Comparison of ENCODE assay signal across 8 cellular contexts in the genomic region with DNA sequence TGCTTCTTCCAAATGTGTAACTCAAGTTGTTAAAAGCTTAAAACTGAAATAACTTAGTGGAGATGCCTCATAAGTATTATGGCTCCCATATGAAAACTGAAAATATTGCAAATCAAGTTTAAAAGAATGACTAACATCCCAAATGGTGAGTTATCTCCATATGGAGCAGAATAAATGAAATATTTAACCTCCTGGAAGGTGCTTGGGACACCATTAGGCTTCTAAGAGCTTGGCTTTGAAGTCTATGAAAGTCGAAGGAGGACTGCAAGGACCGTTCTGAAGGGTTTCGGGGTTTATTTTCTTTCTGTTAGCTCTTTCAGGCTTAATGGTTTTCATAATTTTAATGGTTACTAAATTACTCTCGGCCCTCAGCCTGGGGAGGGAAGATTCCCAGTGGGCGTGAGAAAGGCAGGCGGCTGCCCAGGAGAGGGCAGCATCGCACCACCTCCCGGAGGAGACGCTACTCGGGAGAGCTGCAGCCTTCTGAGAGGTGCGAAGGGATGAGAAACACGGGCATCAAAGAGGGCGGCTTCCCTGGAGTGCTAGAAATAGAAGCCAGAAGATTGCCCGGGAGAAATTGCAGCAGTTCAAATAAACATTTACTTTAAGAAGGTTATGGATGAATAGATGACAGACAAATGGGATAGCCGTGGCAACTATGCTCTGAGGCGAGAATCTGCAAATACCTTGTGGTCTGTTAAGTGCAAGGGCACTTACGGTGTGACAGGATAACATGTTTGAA. TPM values are rescaled to one million over a fixed set of nuclear protein-coding genes. Genes with fewer than 3 reads are reported as not detected.
DNase-seq lines count a peak whose midpoint lies in the region; ATAC-seq and TF ChIP-seq lines count a peak whose summit lies in the region.

No MANE protein-coding gene starts in this region.

- H3K27me3 Mint-ChIP-seq in MCF 10A (ENCODE audit: insufficient read depth, unreplicated experiment) (peaks cover 25% of the 10 kb centered on the region), immature natural killer cell (ENCODE audit: low read depth in 3 of 3) (peaks cover 3 to 13% (median 12%) of the 10 kb centered on the region in 3 donors)

- peak; percentile 96 for ATAC-seq in HG02852 (IDR thresholded peaks at IDR 0.05; ENCODE audit: unreplicated experiment)

- H3K27ac ChIP-seq in WERI-Rb-1 = no peak overlapping the region

- H3K4me1 Mint-ChIP-seq in MCF 10A (ENCODE audit: insufficient read depth, unreplicated experiment) = peaks cover 9% of the 10 kb centered on the region
- peaks cover 0 to 3% of the 10 kb centered on the region in 2 donors for H3K4me1 Mint-ChIP-seq in immature natural killer cell

- intact Hi-C loops in MCF 10A (cut with micrococcal nuclease) = loop anchor here (1.0 to 10.0 kb wide), 6 partner anchors 161 to 795 kb away; partner anchors contain the start of genes R3HDM1 and ZRANB3

- CTCF ChIA-PET in MCF 10A (lab: Yijun Ruan, JAX) = interaction anchor here (0.5 to 7.9 kb wide), 79 partner anchors 8 to 1175 kb away, joined by 3 to 106 read pairs (median 3); partner anchors contain the start of genes RAB3GAP1 and UBXN4

- TF ChIP-seq CTCF in WERI-Rb-1 (IDR thresholded peaks at IDR 0.05; ENCODE audit: low read depth, low read length) (peak; percentile 87), MCF 10A (IDR thresholded peaks at IDR 0.05; ENCODE audit: unreplicated experiment) (peak; percentile 94)

- no peaks in the 10 kb centered on the region for H3K9me3 ChIP-seq in WERI-Rb-1 (ENCODE audit: severe bottlenecking)

- H3K9me3 Mint-ChIP-seq in MCF 10A (ENCODE audit: unreplicated experiment) (no peaks in the 10 kb centered on the region), immature natural killer cell (no peaks in the 10 kb centered on the region)

- no peaks in the 10 kb centered on the region for H3K27me3 ChIP-seq in WERI-Rb-1 (ENCODE audit: insufficient read depth, low read depth, severe bottlenecking)

- H3K4me3 Mint-ChIP-seq in MCF 10A (ENCODE audit: unreplicated experiment) (no peak overlapping the region), immature natural killer cell (peak overlapping the region in 1 of 5 donors; percentile 25)

- DNase-seq in NK-92 treated with Interleukin-12 subunit alpha and Interleukin-12 subunit beta, amount 100 ng/mL, for 24 hours (lab: John Stamatoyannopoulos, UW) = peak; percentile 34
- DNase-seq in NK-92 (lab: John Stamatoyannopoulos, UW; ENCODE audit: unreplicated experiment) = no peak
- DNase-seq in NCI-H2029 (lab: John Stamatoyannopoulos, UW) = peak; percentile 57
- peak; percentile 83 for DNase-seq in WERI-Rb-1
- peak; percentile 73 for DNase-seq in MCF 10A (ENCODE audit: unreplicated experiment)
- peak; percentile 46 to 55 (median 53) for DNase-seq in immature natural killer cell
- peak; percentile 44 to 65 for DNase-seq in stimulated activated CD4-positive, alpha-beta T cell treated with anti-CD3 and anti-CD28 coated beads, Interleukin-15, amount 100 ng/mL, for 1 hour (ENCODE audit: low read depth in 1 of 2, low spot score in 1 of 2)

- H3K36me3 Mint-ChIP-seq in MCF 10A (ENCODE audit: insufficient read depth, unreplicated experiment) (peaks cover 6% of the 10 kb centered on the region), immature natural killer cell (no peaks in the 10 kb centered on the region)

- H3K36me3 ChIP-seq in WERI-Rb-1 = no peaks in the 10 kb centered on the region

- no peak overlapping the region for H3K4me3 ChIP-seq in WERI-Rb-1 (ENCODE audit: low read depth, low read length)

- H3K27ac Mint-ChIP-seq in MCF 10A (ENCODE audit: low read depth, unreplicated experiment) (no peak overlapping the region), immature natural killer cell (no peak overlapping the region)

- POLR2A ChIA-PET in MCF 10A (lab: Yijun Ruan, JAX) = interaction anchor here (0.6 to 1.5 kb wide), 3 partner anchors 595 to 706 kb away, joined by 3 to 4 read pairs (median 3); no protein-coding TSS in a partner anchor

- BruUV-seq in MCF 10A (replicated peaks; lab: Mats Ljungman, UMichigan) = no TSS peak

RNA-seq across cellular contexts. Expression of gene MAP3K19, which starts 43.1 kb away (rescaled TPM):
- total RNA-seq in MCF 10A (2022) = not detected in 2 replicates
- not detected for polyA plus RNA-seq in immature natural killer cell

RNA-seq across cellular contexts. Expression of gene RAB3GAP1, which starts 47.9 kb away (rescaled TPM):
- 63.4 and 70.1 TPM in 2 replicates for total RNA-seq in MCF 10A (2022)
- polyA plus RNA-seq in immature natural killer cell = 1 to 10 TPM; 1.3 to 4.3 (median 3.4) TPM
